33 cellular contexts compared by ENCODE assay signal in the genomic region with DNA sequence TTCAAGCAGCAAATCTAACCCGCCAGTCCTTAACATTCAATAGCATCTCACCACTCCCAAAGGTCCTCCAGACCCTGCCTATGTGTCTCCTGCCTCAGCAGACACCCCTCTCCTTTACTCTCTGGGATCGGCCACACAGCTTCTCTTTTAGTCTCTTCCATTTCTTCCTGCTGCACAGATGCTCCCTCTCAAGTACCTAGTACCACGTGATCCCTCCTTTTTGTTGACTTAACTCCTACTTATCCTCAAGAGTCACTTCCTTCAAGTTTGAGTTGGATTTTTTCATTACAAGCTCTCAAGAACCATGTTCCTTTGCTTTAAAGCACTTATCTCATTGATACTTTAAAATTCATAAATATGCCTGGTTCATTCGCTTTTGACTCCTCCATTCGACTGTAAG. TPM values are rescaled to one million over a fixed set of nuclear protein-coding genes. Genes with fewer than 3 reads are reported as not detected.
DNase-seq lines count a peak whose midpoint lies in the region; ATAC-seq and TF ChIP-seq lines count a peak whose summit lies in the region.
"Had no signal": no experiment of that assay in that cellular context is flagged by ENCODE, and none has a peak within 500 bp of the region (broad histone marks: within the 10 kb centered on the region; RNA-seq: fewer than 3 reads in every experiment).

No MANE protein-coding gene starts in this region.

- DNase-seq in NCI-H2107 treated with DMSO at 0.1 percent for 48 hours (lab: John Stamatoyannopoulos, UW; ENCODE audit: unreplicated experiment), result peak; percentile 10
- DNase-seq in NCI-H2107 (lab: John Stamatoyannopoulos, UW), result no peak
- DNase-seq in NCI-H524 (lab: John Stamatoyannopoulos, UW), result peak; percentile 89 to 97
- DNase-seq in central memory CD8-positive, alpha-beta T cell (ENCODE audit: low spot score in 2 of 2), result no peak
- no peak for DNase-seq in gastrocnemius medialis
- DNase-seq in GM19238 (ENCODE audit: insufficient read length, low spot score), result no peak
- DNase-seq in T-helper 2 cell, result no peak
- no peak for DNase-seq in stimulated activated CD8-positive, alpha-beta memory T cell treated with anti-CD3 and anti-CD28 coated beads, Interleukin-4, amount 100 ng/mL, for 48 hours
- DNase-seq: 8988T; activated CD4-positive, alpha-beta T cell treated with anti-CD3 and anti-CD28 coated beads for 1 hour; activated effector memory CD4-positive, alpha-beta T cell treated with Interleukin-2 at 50 U/mL for 16 hours; amygdala; Calu3; cortex of kidney; effector memory CD4-positive, alpha-beta T cell; hypothalamus; KG1; mammary epithelial cell; MM.1S; NCI-H2081 treated with DMSO at 0.1 percent for 48 hours; NCI-H526 treated with DMSO at 0.1 percent for 48 hours; NK-92 treated with Interleukin-12 subunit alpha and Interleukin-12 subunit beta, amount 100 ng/mL, for 24 hours; ovary; PC-3; small intestine; stimulated activated naive CD8-positive, alpha-beta T cell treated with anti-CD3 and anti-CD28 coated beads, Interleukin-15, Interleukin-2, amounts not matched to agents 100 U/mL and 50 U/mL, for 24 hours had no signal

- H3K9me3 ChIP-seq in gastrocnemius medialis, result no peaks in the 10 kb centered on the region
- H3K9me3 ChIP-seq: ovary had no signal

- no peaks in the 10 kb centered on the region for H3K27me3 Mint-ChIP-seq in central memory CD8-positive, alpha-beta T cell

- no peak overlapping the region for H3K4me3 Mint-ChIP-seq in central memory CD8-positive, alpha-beta T cell
- H3K4me3 Mint-ChIP-seq: CD14-positive monocyte; GM23338; nephron; T-helper 1 cell treated with Interleukin-12 subunit alpha and Interleukin-12 subunit beta and Interleukin-4 antibody, amounts not matched to agents 30 μg/mL and 1 μg/mL, for 36 hours had no signal

- no peaks in the 10 kb centered on the region for H3K9me3 Mint-ChIP-seq in central memory CD8-positive, alpha-beta T cell
- H3K9me3 Mint-ChIP-seq: activated naive CD4-positive, alpha-beta T cell treated with anti-CD3 and anti-CD28 coated beads, Interleukin-2, amount 50 U/mL, for 72 hours; GM23338; T-helper 1 cell treated with Interleukin-12 subunit alpha and Interleukin-12 subunit beta and Interleukin-4 antibody, amounts not matched to agents 30 μg/mL and 1 μg/mL, for 36 hours had no signal

- H3K36me3 ChIP-seq in gastrocnemius medialis, result peaks cover 6 to 51% of the 10 kb centered on the region in 2 donors
- H3K36me3 ChIP-seq: ovary had no signal

- H3K4me3 ChIP-seq in gastrocnemius medialis, result no peak overlapping the region
- H3K4me3 ChIP-seq: GM23338, ovary, SK-N-MC had no signal

- in situ Hi-C loops in gastrocnemius medialis (cut with MboI; ENCODE audit: low sequenced_read_pairs in 4 of 4), result loop anchor here in 1 of 4 donors (25.0 kb wide), 1 partner anchor 287 kb away; a partner anchor contains a TSS

- H3K4me1 ChIP-seq in gastrocnemius medialis, result peaks cover 26 to 28% of the 10 kb centered on the region in 2 donors

- no peaks in the 10 kb centered on the region for H3K27me3 ChIP-seq in gastrocnemius medialis
- H3K27me3 ChIP-seq: ovary had no signal

- ATAC-seq in central memory CD8-positive, alpha-beta T cell (replicated peaks; ENCODE audit: extremely low read depth, poor library complexity, severe bottlenecking), result no peak
- ATAC-seq in gastrocnemius medialis, result no peak
- ATAC-seq: activated naive CD4-positive, alpha-beta T cell treated with anti-CD3 and anti-CD28 coated beads, Interleukin-2, amount 50 U/mL, for 72 hours; GM23338; PC-3; stimulated activated naive CD8-positive, alpha-beta T cell treated with anti-CD3 and anti-CD28 coated beads, Interleukin-15, Interleukin-2, amounts not matched to agents 100 U/mL and 50 U/mL, for 24 hours had no signal

- peak overlapping the region; percentile 13 for H3K27ac Mint-ChIP-seq in central memory CD8-positive, alpha-beta T cell (ENCODE audit: low read depth)
- H3K27ac Mint-ChIP-seq: activated naive CD4-positive, alpha-beta T cell treated with anti-CD3 and anti-CD28 coated beads, Interleukin-2, amount 50 U/mL, for 72 hours; GM23338; nephron; T-helper 1 cell treated with Interleukin-12 subunit alpha and Interleukin-12 subunit beta and Interleukin-4 antibody, amounts not matched to agents 30 μg/mL and 1 μg/mL, for 36 hours had no signal

- no peak for TF ChIP-seq CTCF in gastrocnemius medialis (IDR thresholded peaks at IDR 0.05 in 4 of 5, conservative IDR thresholded peaks at IDR 0.05 in 1 of 5)

- H3K27ac ChIP-seq in gastrocnemius medialis, result peak overlapping the region; percentile 80 to 90 (median 90)
- H3K27ac ChIP-seq: epithelial cell of prostate, ovary, SK-N-MC had no signal

- TF ChIP-seq POLR2A in gastrocnemius medialis (IDR thresholded peaks at IDR 0.05), result no peak

- H3K4me1 Mint-ChIP-seq in central memory CD8-positive, alpha-beta T cell, result peaks cover 9% of the 10 kb centered on the region
- H3K4me1 Mint-ChIP-seq: GM23338, nephron had no signal

- intact Hi-C loops in gastrocnemius medialis (cut with DNase I; ENCODE audit: low total_unique reads), result no loop called here

- peaks cover 44% of the 10 kb centered on the region for H3K36me3 Mint-ChIP-seq in central memory CD8-positive, alpha-beta T cell (ENCODE audit: insufficient read depth)

RNA-seq across cellular contexts. Expression of a gene that starts 24.9 kb away (rescaled TPM):
- total RNA-seq in gastrocnemius medialis, result 100 to 1,000 TPM; 349 to 951 (median 571) TPM

RNA-seq across cellular contexts. Expression of a gene that starts 50.7 kb away (rescaled TPM):
- 10 to 100 TPM; 24.3 to 71.5 (median 35.9) TPM for total RNA-seq in gastrocnemius medialis

RNA-seq across cellular contexts. Expression of a gene that starts 50.9 kb away (rescaled TPM):
- 100 to 1,000 TPM in 1 of 4 donors, 10 to 100 TPM in 3; 86.1 to 115 (median 92.9) TPM for total RNA-seq in gastrocnemius medialis

Comparison
In these comparisons a context has a peak if more than half of its experiments do, and no peak if none do; other contexts are left out.
1. DNase-seq: peak in NCI-H2107 treated with DMSO at 0.1 percent for 48 hours (single experiment) and NCI-H524 (2 of 2); none in NCI-H2107 (single experiment), central memory CD8-positive, alpha-beta T cell (0 of 2), gastrocnemius medialis (0 of 2), GM19238 (single experiment), T-helper 2 cell (0 of 5) and stimulated activated CD8-positive, alpha-beta memory T cell treated with anti-CD3 and anti-CD28 coated beads, Interleukin-4, amount 100 ng/mL, for 48 hours (single experiment).